In genomic region chr2:71856709-71857525, GRCh38 we compare ENCODE assay signal across 12 cellular contexts.
DNase-seq lines count a peak whose midpoint lies in the region; ATAC-seq and TF ChIP-seq lines count a peak whose summit lies in the region.
"Had no signal": no experiment of that assay in that cellular context is flagged by ENCODE, and none has a peak within 500 bp of the region (broad histone marks: within the 10 kb centered on the region; RNA-seq: fewer than 3 reads in every experiment).

No MANE protein-coding gene starts in this region.

- H3K4me3 Mint-ChIP-seq in activated CD4-positive, alpha-beta memory T cell treated with anti-CD3 and anti-CD28 coated beads, Interleukin-2, amount 10 ng/mL, durations not matched to agents 7 days and 5 days: no peak overlapping the region
- H3K4me3 Mint-ChIP-seq in activated T-helper 2 cell treated with anti-CD3 and anti-CD28 coated beads, Interferon-gamma antibody, Interleukin-2, Interleukin-4, amounts not matched to agents 10 μg/mL and 5 μg/mL and 100 μg/mL, durations not matched to agents 14 hours and 24 hours and 36 hours (ENCODE audit: low read depth): no peak overlapping the region
- no peak overlapping the region for H3K4me3 Mint-ChIP-seq in mesothelial cell of epicardium
- H3K4me3 Mint-ChIP-seq: activated T-helper 17 cell treated with anti-CD3 and anti-CD28 coated beads, Interleukin-2, amount 50 U/mL, for 72 hours; CD8-positive, alpha-beta memory T cell; naive B cell had no signal

- CTCF ChIA-PET in activated CD4-positive, alpha-beta memory T cell treated with anti-CD3 and anti-CD28 coated beads, Interleukin-2, amount 10 ng/mL, durations not matched to agents 7 days and 5 days (lab: Charles Lee): no interaction called here

- H3K27me3 Mint-ChIP-seq in activated CD4-positive, alpha-beta memory T cell treated with anti-CD3 and anti-CD28 coated beads, Interleukin-2, amount 10 ng/mL, durations not matched to agents 7 days and 5 days: no peaks in the 10 kb centered on the region
- no peaks in the 10 kb centered on the region for H3K27me3 Mint-ChIP-seq in activated T-helper 2 cell treated with anti-CD3 and anti-CD28 coated beads, Interferon-gamma antibody, Interleukin-2, Interleukin-4, amounts not matched to agents 10 μg/mL and 5 μg/mL and 100 μg/mL, durations not matched to agents 14 hours and 24 hours and 36 hours (ENCODE audit: low read depth)
- H3K27me3 Mint-ChIP-seq in mesothelial cell of epicardium (ENCODE audit: low read depth): peaks cover 3% of the 10 kb centered on the region

- POLR2A ChIA-PET in activated CD4-positive, alpha-beta memory T cell treated with anti-CD3 and anti-CD28 coated beads, Interleukin-2, amount 10 ng/mL, durations not matched to agents 7 days and 5 days (lab: Charles Lee): no interaction called here

- intact Hi-C loops in activated T-helper 2 cell treated with anti-CD3 and anti-CD28 coated beads, Interferon-gamma antibody, Interleukin-2, Interleukin-4, amounts not matched to agents 10 μg/mL and 5 μg/mL and 100 μg/mL, durations not matched to agents 14 hours and 24 hours and 36 hours (cut with micrococcal nuclease): no loop called here

- H3K4me1 Mint-ChIP-seq in activated CD4-positive, alpha-beta memory T cell treated with anti-CD3 and anti-CD28 coated beads, Interleukin-2, amount 10 ng/mL, durations not matched to agents 7 days and 5 days: no peaks in the 10 kb centered on the region
- no peaks in the 10 kb centered on the region for H3K4me1 Mint-ChIP-seq in activated T-helper 2 cell treated with anti-CD3 and anti-CD28 coated beads, Interferon-gamma antibody, Interleukin-2, Interleukin-4, amounts not matched to agents 10 μg/mL and 5 μg/mL and 100 μg/mL, durations not matched to agents 14 hours and 24 hours and 36 hours (ENCODE audit: low read depth)
- peaks cover 4% of the 10 kb centered on the region for H3K4me1 Mint-ChIP-seq in mesothelial cell of epicardium
- H3K4me1 Mint-ChIP-seq: activated T-helper 17 cell treated with anti-CD3 and anti-CD28 coated beads, Interleukin-2, amount 50 U/mL, for 72 hours; CD8-positive, alpha-beta memory T cell; naive B cell had no signal

- H3K27ac Mint-ChIP-seq in activated CD4-positive, alpha-beta memory T cell treated with anti-CD3 and anti-CD28 coated beads, Interleukin-2, amount 10 ng/mL, durations not matched to agents 7 days and 5 days: no peak overlapping the region
- H3K27ac Mint-ChIP-seq in activated T-helper 2 cell treated with anti-CD3 and anti-CD28 coated beads, Interferon-gamma antibody, Interleukin-2, Interleukin-4, amounts not matched to agents 10 μg/mL and 5 μg/mL and 100 μg/mL, durations not matched to agents 14 hours and 24 hours and 36 hours: no peak overlapping the region
- no peak overlapping the region for H3K27ac Mint-ChIP-seq in mesothelial cell of epicardium
- H3K27ac Mint-ChIP-seq: activated T-helper 17 cell treated with anti-CD3 and anti-CD28 coated beads, Interleukin-2, amount 50 U/mL, for 72 hours; CD8-positive, alpha-beta memory T cell had no signal

- H3K36me3 Mint-ChIP-seq in activated CD4-positive, alpha-beta memory T cell treated with anti-CD3 and anti-CD28 coated beads, Interleukin-2, amount 10 ng/mL, durations not matched to agents 7 days and 5 days (ENCODE audit: low read depth): no peaks in the 10 kb centered on the region
- no peaks in the 10 kb centered on the region for H3K36me3 Mint-ChIP-seq in activated T-helper 2 cell treated with anti-CD3 and anti-CD28 coated beads, Interferon-gamma antibody, Interleukin-2, Interleukin-4, amounts not matched to agents 10 μg/mL and 5 μg/mL and 100 μg/mL, durations not matched to agents 14 hours and 24 hours and 36 hours (ENCODE audit: low read depth)
- H3K36me3 Mint-ChIP-seq in mesothelial cell of epicardium: no peaks in the 10 kb centered on the region
- H3K36me3 Mint-ChIP-seq: CD8-positive, alpha-beta memory T cell; naive B cell had no signal

- TF ChIP-seq CTCF in mesothelial cell of epicardium (IDR thresholded peaks at IDR 0.05; ENCODE audit: unreplicated experiment): no peak

- no peaks in the 10 kb centered on the region for H3K9me3 Mint-ChIP-seq in activated CD4-positive, alpha-beta memory T cell treated with anti-CD3 and anti-CD28 coated beads, Interleukin-2, amount 10 ng/mL, durations not matched to agents 7 days and 5 days
- no peaks in the 10 kb centered on the region for H3K9me3 Mint-ChIP-seq in activated T-helper 2 cell treated with anti-CD3 and anti-CD28 coated beads, Interferon-gamma antibody, Interleukin-2, Interleukin-4, amounts not matched to agents 10 μg/mL and 5 μg/mL and 100 μg/mL, durations not matched to agents 14 hours and 24 hours and 36 hours
- peaks cover 12% of the 10 kb centered on the region for H3K9me3 Mint-ChIP-seq in mesothelial cell of epicardium

- no peak for TF ChIP-seq RAD21 in Ishikawa (IDR thresholded peaks at IDR 0.05; ENCODE audit: low read depth)

- no peak for ATAC-seq in HG02885 (IDR thresholded peaks at IDR 0.05; ENCODE audit: poor library complexity, unreplicated experiment)
- ATAC-seq: activated T-helper 17 cell treated with anti-CD3 and anti-CD28 coated beads, Interleukin-2, amount 50 U/mL, for 72 hours had no signal

- DNase-seq in ELR (ENCODE audit: low read depth): peak; percentile 20
- DNase-seq in activated CD4-positive, alpha-beta memory T cell treated with anti-CD3 and anti-CD28 coated beads, Interleukin-2, amount 10 ng/mL, durations not matched to agents 7 days and 5 days: peak; percentile 18
- DNase-seq in kidney tubule cell (ENCODE audit: low spot score): peak; percentile 28
- no peak for DNase-seq in activated T-helper 2 cell treated with anti-CD3 and anti-CD28 coated beads, Interferon-gamma antibody, Interleukin-2, Interleukin-4, amounts not matched to agents 10 μg/mL and 5 μg/mL and 100 μg/mL, durations not matched to agents 14 hours and 24 hours and 36 hours (ENCODE audit: low spot score)
- no peak for DNase-seq in NCI-H1092 treated with DMSO at 0.1 percent for 48 hours (lab: John Stamatoyannopoulos, UW)
- no peak for DNase-seq in mesothelial cell of epicardium (ENCODE audit: low spot score in 2 of 2, unreplicated experiment in 2 of 2)
- DNase-seq: CD8-positive, alpha-beta memory T cell; naive B cell; testis had no signal

- TF ChIP-seq EP300 in Ishikawa (IDR thresholded peaks at IDR 0.05; ENCODE audit: borderline replicate concordance): no peak

TF ChIP-seq in Ishikawa, 13 proteins besides CTCF, POLR2A, EP300 and RAD21:
- TF ChIP-seq TAF1 (IDR thresholded peaks at IDR 0.05; ENCODE audit: low read depth) (no peak), REST (IDR thresholded peaks at IDR 0.05; ENCODE audit: low read depth) (peak; percentile 95)

Comparison
In these comparisons a context has a peak if more than half of its experiments do, and no peak if none do; other contexts are left out.
1. DNase-seq: peak in ELR (single experiment), activated CD4-positive, alpha-beta memory T cell treated with anti-CD3 and anti-CD28 coated beads, Interleukin-2, amount 10 ng/mL, durations not matched to agents 7 days and 5 days (single experiment) and kidney tubule cell (single experiment); none in activated T-helper 2 cell treated with anti-CD3 and anti-CD28 coated beads, Interferon-gamma antibody, Interleukin-2, Interleukin-4, amounts not matched to agents 10 μg/mL and 5 μg/mL and 100 μg/mL, durations not matched to agents 14 hours and 24 hours and 36 hours (single experiment), NCI-H1092 treated with DMSO at 0.1 percent for 48 hours (single experiment) and mesothelial cell of epicardium (0 of 2).